In genomic region chr6:31660998-31661866, GRCh38 we compare ENCODE assay signal across 8 cellular contexts. TPM values are rescaled to one million over a fixed set of nuclear protein-coding genes. Genes with fewer than 3 reads are reported as not detected.
DNase-seq lines count a peak whose midpoint lies in the region; ATAC-seq lines count a peak whose summit lies in the region.

No MANE protein-coding gene starts in this region.

- H3K27me3 ChIP-seq in muscle layer of duodenum (ENCODE audit: low read depth, low read length): no peaks in the 10 kb centered on the region

- peaks cover 28 to 55% of the 10 kb centered on the region in 2 donors for H3K4me1 ChIP-seq in muscle layer of duodenum (ENCODE audit: control insufficient read depth in 1 of 2, insufficient read depth in 2 of 2, low read length in 2 of 2)

- peak overlapping the region; percentile 88 for H3K4me3 ChIP-seq in Jurkat, Clone E6-1 (ENCODE audit: low read length)
- H3K4me3 ChIP-seq in muscle layer of duodenum (ENCODE audit: low read depth in 1 of 2, low read length in 2 of 2): peak overlapping the region; percentile 83 to 99

- DNase-seq in AG08396 (ENCODE audit: low spot score) (peak; percentile 21), caudate nucleus (lab: John Stamatoyannopoulos, UW) (peak in 13 of 61 donors; percentile 16 to 71 (median 37)), NCI-H510A (lab: John Stamatoyannopoulos, UW) (no peak), NCI-H1105 (lab: John Stamatoyannopoulos, UW) (no peak), NCI-H1694 (lab: John Stamatoyannopoulos, UW) (no peak)
- no peak for DNase-seq in Jurkat, Clone E6-1 (ENCODE audit: low read depth, low spot score)

- H3K27ac ChIP-seq in caudate nucleus (ENCODE audit: low read depth, low read length): peak overlapping the region; percentile 80
- H3K27ac ChIP-seq in muscle layer of duodenum (ENCODE audit: low read length): peak overlapping the region; percentile 98

- no peak for ATAC-seq in HG03095 (IDR thresholded peaks at IDR 0.05; ENCODE audit: unreplicated experiment)

- H3K36me3 ChIP-seq in muscle layer of duodenum (ENCODE audit: control insufficient read depth in 1 of 2, insufficient read depth in 2 of 2, low read length in 2 of 2): peaks cover 16 to 29% of the 10 kb centered on the region in 2 donors

- H3K9me3 ChIP-seq in muscle layer of duodenum (ENCODE audit: control insufficient read depth in 1 of 2, low read length in 2 of 2): no peaks in the 10 kb centered on the region

RNA-seq across cellular contexts. Expression of gene C6orf47, which starts 0.7 kb away (rescaled TPM):
- 11.7 TPM for polyA plus RNA-seq in Jurkat, Clone E6-1 (2012; ENCODE audit: insufficient read depth, insufficient read length)

RNA-seq across cellular contexts. Expression of gene GPANK1, which starts 3.6 kb away (rescaled TPM):
- polyA plus RNA-seq in Jurkat, Clone E6-1 (2012; ENCODE audit: insufficient read depth, insufficient read length): 38.1 TPM

RNA-seq across cellular contexts. Expression of gene CSNK2B, which starts 4.6 kb away (rescaled TPM):
- polyA plus RNA-seq in Jurkat, Clone E6-1 (2012; ENCODE audit: insufficient read depth, insufficient read length): 439 TPM

RNA-seq across cellular contexts. Expression of gene APOM, which starts 5.5 kb away (rescaled TPM):
- 4.2 TPM for polyA plus RNA-seq in Jurkat, Clone E6-1 (2012; ENCODE audit: insufficient read depth, insufficient read length)

RNA-seq across cellular contexts. Expression of gene LY6G5B, which starts 8.5 kb away (rescaled TPM):
- polyA plus RNA-seq in Jurkat, Clone E6-1 (2012; ENCODE audit: insufficient read depth, insufficient read length): 15.8 TPM
